ENCODE assay signal across 10 cellular contexts in the genomic region with DNA sequence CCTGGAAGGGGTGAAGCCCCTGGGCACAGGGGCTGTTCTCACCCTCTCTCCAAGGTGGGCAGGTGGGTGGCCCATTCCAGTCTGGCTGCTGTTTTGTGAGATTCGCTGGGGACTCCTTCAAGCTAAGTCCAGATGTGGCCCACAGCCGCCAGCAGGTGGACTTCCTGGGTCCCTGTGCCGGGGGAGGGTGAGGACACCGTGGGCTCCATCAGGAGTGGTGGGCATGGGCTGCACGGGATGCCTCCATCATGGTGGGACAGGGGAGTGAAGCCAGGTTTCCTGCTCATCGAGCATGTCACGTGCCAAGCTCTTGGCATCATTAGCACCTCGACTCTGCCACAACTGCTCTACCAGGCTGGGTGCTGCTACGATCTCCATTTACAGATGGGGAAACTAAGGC. TPM values are rescaled to one million over a fixed set of nuclear protein-coding genes. Genes with fewer than 3 reads are reported as not detected.
A peak's percentile ranks its signal among the peaks of the same experiment; 100 is the strongest.
DNase-seq lines count a peak whose midpoint lies in the region; ATAC-seq and TF ChIP-seq lines count a peak whose summit lies in the region.
"Had no signal": no experiment of that assay in that cellular context is flagged by ENCODE, and none has a peak within 500 bp of the region (broad histone marks: within the 10 kb centered on the region; RNA-seq: fewer than 3 reads in every experiment).

No MANE protein-coding gene starts in this region.

- intact Hi-C loops in activated T-helper 1 cell treated with anti-CD3 and anti-CD28 coated beads, Interleukin-12 subunit alpha, Interleukin-12 subunit beta, Interleukin-2, Interleukin-4 antibody, amounts not matched to agents 30 ng/mL and 10 ng/mL and 1 ng/mL, durations not matched to agents 14 hours and 24 hours and 36 hours (cut with micrococcal nuclease) = no loop called here

- H3K4ac ChIP-seq in H9 (ENCODE audit: low read depth, low read length) = no peak overlapping the region

- no peak overlapping the region for H3K4me2 ChIP-seq in H9 (ENCODE audit: insufficient read depth, insufficient read length, low read length)

- no peak for DNase-seq in H9
- no peak for DNase-seq in activated T-helper 1 cell treated with anti-CD3 and anti-CD28 coated beads, Interleukin-12 subunit alpha, Interleukin-12 subunit beta, Interleukin-2, Interleukin-4 antibody, amounts not matched to agents 30 ng/mL and 10 ng/mL and 1 ng/mL, durations not matched to agents 14 hours and 24 hours and 36 hours (ENCODE audit: low spot score)
- no peak for DNase-seq in stimulated activated effector memory CD8-positive, alpha-beta T cell treated with anti-CD3 and anti-CD28 coated beads, Interleukin-12 subunit alpha, Interleukin-12 subunit beta, amount 100 ng/mL, for 72 hours (ENCODE audit: low spot score in 2 of 2)
- DNase-seq in iPS-NIHi7 (ENCODE audit: extremely low spot score) = no peak
- DNase-seq in activated effector memory CD4-positive, alpha-beta T cell treated with Interleukin-2 at 50 U/mL for 16 hours = no peak
- DNase-seq in GDM1 (lab: John Stamatoyannopoulos, UW) = no peak
- DNase-seq: NCI-H1930, Right ventricle myocardium superior had no signal

- no peak overlapping the region for H2BK20ac ChIP-seq in H9 (ENCODE audit: low read depth, low read length, poor library complexity, severe bottlenecking)

- H3K9me3 ChIP-seq in H9 (ENCODE audit: control insufficient read depth, low read depth, low read length) (no peaks in the 10 kb centered on the region), iPS-15b (ENCODE audit: control insufficient read depth, insufficient read depth, low read length) (no peaks in the 10 kb centered on the region)

- no peak for ATAC-seq in stimulated activated effector memory CD8-positive, alpha-beta T cell treated with anti-CD3 and anti-CD28 coated beads, Interleukin-12 subunit alpha, Interleukin-12 subunit beta, amount 100 ng/mL, for 72 hours

- no peak overlapping the region for H4K5ac ChIP-seq in H9 (ENCODE audit: insufficient read length, low read depth, low read length)

- H3K23me2 ChIP-seq in H9 (ENCODE audit: insufficient read length, low read depth, low read length, poor library complexity, severe bottlenecking) = peaks cover 12% of the 10 kb centered on the region

- H4K91ac ChIP-seq in H9 (ENCODE audit: insufficient read length, low read depth, low read length) = no peak overlapping the region

- peaks cover 10 to 40% of the 10 kb centered on the region in 2 experiments for H3K4me1 Mint-ChIP-seq in H9
- no peaks in the 10 kb centered on the region for H3K4me1 Mint-ChIP-seq in activated T-helper 1 cell treated with anti-CD3 and anti-CD28 coated beads, Interleukin-12 subunit alpha, Interleukin-12 subunit beta, Interleukin-2, Interleukin-4 antibody, amounts not matched to agents 30 ng/mL and 10 ng/mL and 1 ng/mL, durations not matched to agents 14 hours and 24 hours and 36 hours (ENCODE audit: low read depth)
- H3K4me1 Mint-ChIP-seq in stimulated activated effector memory CD8-positive, alpha-beta T cell treated with anti-CD3 and anti-CD28 coated beads, Interleukin-12 subunit alpha, Interleukin-12 subunit beta, amount 100 ng/mL, for 72 hours = peaks cover 28% of the 10 kb centered on the region

- H3K9me3 Mint-ChIP-seq in H9 = no peaks in the 10 kb centered on the region; a peak in 1 of 5 replicates
- H3K9me3 Mint-ChIP-seq in activated T-helper 1 cell treated with anti-CD3 and anti-CD28 coated beads, Interleukin-12 subunit alpha, Interleukin-12 subunit beta, Interleukin-2, Interleukin-4 antibody, amounts not matched to agents 30 ng/mL and 10 ng/mL and 1 ng/mL, durations not matched to agents 14 hours and 24 hours and 36 hours = no peaks in the 10 kb centered on the region
- H3K9me3 Mint-ChIP-seq in stimulated activated effector memory CD8-positive, alpha-beta T cell treated with anti-CD3 and anti-CD28 coated beads, Interleukin-12 subunit alpha, Interleukin-12 subunit beta, amount 100 ng/mL, for 72 hours = no peaks in the 10 kb centered on the region

- H4K8ac ChIP-seq in H9 (replicated peaks; ENCODE audit: insufficient read length, low read depth, low read length) = no peak overlapping the region

- H3K79me1 ChIP-seq in H9 (ENCODE audit: insufficient read depth, low read depth, low read length, poor library complexity, severe bottlenecking) = no peaks in the 10 kb centered on the region

- H2BK120ac ChIP-seq in H9 (ENCODE audit: low read depth, low read length, poor library complexity, severe bottlenecking) = no peak overlapping the region

- no peak overlapping the region for H3K23ac ChIP-seq in H9 (ENCODE audit: insufficient read length, low read depth, low read length)

- no peak overlapping the region for H3T11ph ChIP-seq in H9 (ENCODE audit: low read length)

- no peak overlapping the region for H3K18ac ChIP-seq in H9 (ENCODE audit: insufficient read length, low read depth, low read length)

- no peaks in the 10 kb centered on the region for H3K36me3 ChIP-seq in iPS-15b (ENCODE audit: control insufficient read depth, insufficient read depth, low read length)

- no peak overlapping the region for H2BK12ac ChIP-seq in H9 (ENCODE audit: insufficient read length, low read depth, low read length)

- no peak overlapping the region for H3K27ac ChIP-seq in H9 (ENCODE audit: insufficient read length, low read depth, low read length)
- H3K27ac ChIP-seq: parathyroid adenoma had no signal

- peaks cover 2% of the 10 kb centered on the region; the same call in 1 of the 2 replicates for H3K79me2 ChIP-seq in H9 (ENCODE audit: insufficient read depth, low read length)
- H3K79me2 ChIP-seq: parathyroid adenoma had no signal

- H3K9ac ChIP-seq in H9 (ENCODE audit: extremely low read depth, insufficient read length, low read length) (no peak overlapping the region), iPS-15b (ENCODE audit: low read depth, low read length) (no peak overlapping the region)
- H3K9ac ChIP-seq: parathyroid adenoma had no signal

- peak overlapping the region; percentile 81 to 90 for H3K4me3 Mint-ChIP-seq in H9
- peak overlapping the region; percentile 2 for H3K4me3 Mint-ChIP-seq in activated T-helper 1 cell treated with anti-CD3 and anti-CD28 coated beads, Interleukin-12 subunit alpha, Interleukin-12 subunit beta, Interleukin-2, Interleukin-4 antibody, amounts not matched to agents 30 ng/mL and 10 ng/mL and 1 ng/mL, durations not matched to agents 14 hours and 24 hours and 36 hours
- peak overlapping the region; percentile 69 for H3K4me3 Mint-ChIP-seq in stimulated activated effector memory CD8-positive, alpha-beta T cell treated with anti-CD3 and anti-CD28 coated beads, Interleukin-12 subunit alpha, Interleukin-12 subunit beta, amount 100 ng/mL, for 72 hours

- no peaks in the 10 kb centered on the region for H3K4me1 ChIP-seq in H9 (ENCODE audit: insufficient read depth, low read length)
- H3K4me1 ChIP-seq in iPS-15b (ENCODE audit: control insufficient read depth, insufficient read depth, low read length) = no peaks in the 10 kb centered on the region
- H3K4me1 ChIP-seq: parathyroid adenoma had no signal

- H2AK5ac ChIP-seq in H9 (ENCODE audit: insufficient read length, low read length) = no peak overlapping the region

- no peaks in the 10 kb centered on the region; a peak in 1 of 7 replicates for H3K36me3 Mint-ChIP-seq in H9 (ENCODE audit: insufficient read depth in 1 of 3, low read depth in 3 of 3)
- no peaks in the 10 kb centered on the region for H3K36me3 Mint-ChIP-seq in activated T-helper 1 cell treated with anti-CD3 and anti-CD28 coated beads, Interleukin-12 subunit alpha, Interleukin-12 subunit beta, Interleukin-2, Interleukin-4 antibody, amounts not matched to agents 30 ng/mL and 10 ng/mL and 1 ng/mL, durations not matched to agents 14 hours and 24 hours and 36 hours (ENCODE audit: low read depth)
- H3K36me3 Mint-ChIP-seq in stimulated activated effector memory CD8-positive, alpha-beta T cell treated with anti-CD3 and anti-CD28 coated beads, Interleukin-12 subunit alpha, Interleukin-12 subunit beta, amount 100 ng/mL, for 72 hours = peaks cover 26% of the 10 kb centered on the region

- H3K56ac ChIP-seq in H9 (ENCODE audit: insufficient read length, low read depth, low read length) = no peak overlapping the region

- peaks cover 19% of the 10 kb centered on the region for H3K27me3 Mint-ChIP-seq in H9 (ENCODE audit: low read depth)
- H3K27me3 Mint-ChIP-seq in activated T-helper 1 cell treated with anti-CD3 and anti-CD28 coated beads, Interleukin-12 subunit alpha, Interleukin-12 subunit beta, Interleukin-2, Interleukin-4 antibody, amounts not matched to agents 30 ng/mL and 10 ng/mL and 1 ng/mL, durations not matched to agents 14 hours and 24 hours and 36 hours (ENCODE audit: insufficient read depth) = peaks cover 32% of the 10 kb centered on the region

- no peak overlapping the region for H3K27ac Mint-ChIP-seq in H9
- H3K27ac Mint-ChIP-seq in activated T-helper 1 cell treated with anti-CD3 and anti-CD28 coated beads, Interleukin-12 subunit alpha, Interleukin-12 subunit beta, Interleukin-2, Interleukin-4 antibody, amounts not matched to agents 30 ng/mL and 10 ng/mL and 1 ng/mL, durations not matched to agents 14 hours and 24 hours and 36 hours = no peak overlapping the region
- H3K27ac Mint-ChIP-seq in stimulated activated effector memory CD8-positive, alpha-beta T cell treated with anti-CD3 and anti-CD28 coated beads, Interleukin-12 subunit alpha, Interleukin-12 subunit beta, amount 100 ng/mL, for 72 hours = no peak overlapping the region

- no peak overlapping the region for H2BK5ac ChIP-seq in H9 (ENCODE audit: insufficient read length, low read length)

- TF ChIP-seq CTCF in H9 (conservative IDR thresholded peaks at IDR 0.05) = no peak

- no peak overlapping the region for H2BK15ac ChIP-seq in H9 (ENCODE audit: low read depth, low read length)

- no peak overlapping the region for H2AFZ ChIP-seq in H9 (ENCODE audit: low read length)
- H2AFZ ChIP-seq: parathyroid adenoma had no signal

- H3K27me3 ChIP-seq in H9 (ENCODE audit: insufficient read depth, low read length) (no peaks in the 10 kb centered on the region), iPS-15b (ENCODE audit: control insufficient read depth, insufficient read depth, low read length) (no peaks in the 10 kb centered on the region)

- no peaks in the 10 kb centered on the region for H4K20me1 ChIP-seq in H9 (ENCODE audit: control insufficient read depth, insufficient read depth, insufficient read length)

- H3K4me3 ChIP-seq in iPS-15b (ENCODE audit: low read depth, low read length) = peak overlapping the region; percentile 61

- no peak overlapping the region for H3K14ac ChIP-seq in H9 (ENCODE audit: insufficient read depth, low read length)

- WGBS in H9 (ENCODE audit: extremely low coverage, insufficient read length, low lambda C conversion rate) = no CpG with 5 or more reads among the region's 9 CpGs

RNA-seq across cellular contexts. Expression of a gene that starts 1.8 kb away (rescaled TPM):
- total RNA-seq in H9 (2021) = 35.0 and 38.1 TPM in 2 replicates
- total RNA-seq in activated T-helper 1 cell treated with anti-CD3 and anti-CD28 coated beads, Interleukin-12 subunit alpha, Interleukin-12 subunit beta, Interleukin-2, Interleukin-4 antibody, amounts not matched to agents 30 ng/mL and 10 ng/mL and 1 ng/mL, durations not matched to agents 14 hours and 24 hours and 36 hours = 3.9 and 4.2 TPM in 2 replicates

Comparison
In these comparisons a context has a peak if more than half of its experiments do, and no peak if none do; other contexts are left out.
1. H3K4me3 Mint-ChIP-seq: peak in every context shown above with its lines; median percentile 86 in H9; 69 in stimulated activated effector memory CD8-positive, alpha-beta T cell treated with anti-CD3 and anti-CD28 coated beads, Interleukin-12 subunit alpha, Interleukin-12 subunit beta, amount 100 ng/mL, for 72 hours; 2 in activated T-helper 1 cell treated with anti-CD3 and anti-CD28 coated beads, Interleukin-12 subunit alpha, Interleukin-12 subunit beta, Interleukin-2, Interleukin-4 antibody, amounts not matched to agents 30 ng/mL and 10 ng/mL and 1 ng/mL, durations not matched to agents 14 hours and 24 hours and 36 hours.